8 cellular contexts compared by ENCODE assay signal in genomic region chr9:93207326-93207814, GRCh38. TPM values are rescaled to one million over a fixed set of nuclear protein-coding genes. Genes with fewer than 3 reads are reported as not detected.
DNase-seq lines count a peak whose midpoint lies in the region; ATAC-seq and TF ChIP-seq lines count a peak whose summit lies in the region.

No MANE protein-coding gene starts in this region.

- intact Hi-C loops in mucosa of descending colon (cut with DNase I, micrococcal nuclease) = no loop called here
- intact Hi-C loops in naive thymus-derived CD4-positive, alpha-beta T cell (cut with micrococcal nuclease) = no loop called here

- peaks cover 50% of the 10 kb centered on the region for H3K4me1 Mint-ChIP-seq in chondrocyte (ENCODE audit: low read depth)
- H3K4me1 Mint-ChIP-seq in naive thymus-derived CD4-positive, alpha-beta T cell = peaks cover 0 to 12% (median 3%) of the 10 kb centered on the region in 7 donors

- peak; percentile 62 for DNase-seq in AG08396 (ENCODE audit: low spot score)
- DNase-seq in NCI-H2029 (lab: John Stamatoyannopoulos, UW) = peak; percentile 19
- DNase-seq in chondrocyte (ENCODE audit: low spot score) = peak; percentile 51
- DNase-seq in mucosa of descending colon = peak in 2 of 3 donors; percentile 61 to 63
- DNase-seq in RKO (ENCODE audit: low spot score) = no peak
- no peak for DNase-seq in naive thymus-derived CD4-positive, alpha-beta T cell
- no peak for DNase-seq in KBM-7

- H3K4me1 ChIP-seq in mucosa of descending colon (ENCODE audit: low read depth) = peaks cover 41% of the 10 kb centered on the region
- no peaks in the 10 kb centered on the region for H3K4me1 ChIP-seq in naive thymus-derived CD4-positive, alpha-beta T cell (ENCODE audit: control insufficient read depth in 2 of 2, insufficient read depth in 2 of 2, low read length in 2 of 2)

- no peaks in the 10 kb centered on the region for H3K9me3 Mint-ChIP-seq in chondrocyte (ENCODE audit: low read depth)
- H3K9me3 Mint-ChIP-seq in naive thymus-derived CD4-positive, alpha-beta T cell = peaks cover 0 to 6% (median 0%) of the 10 kb centered on the region in 11 donors

- in situ Hi-C loops in KBM-7 (cut with MboI; ENCODE audit: low pct_unique_long_range_greater_than_20kb, low sequenced_read_pairs) = no loop called here

- H3K4me3 Mint-ChIP-seq in chondrocyte (ENCODE audit: unreplicated experiment) = peak overlapping the region; percentile 23
- no peak overlapping the region for H3K4me3 Mint-ChIP-seq in naive thymus-derived CD4-positive, alpha-beta T cell

- H3K27me3 Mint-ChIP-seq in chondrocyte (ENCODE audit: low read depth) = peaks cover 4% of the 10 kb centered on the region
- H3K27me3 Mint-ChIP-seq in naive thymus-derived CD4-positive, alpha-beta T cell = no peaks in the 10 kb centered on the region

- H3K36me3 Mint-ChIP-seq in chondrocyte (ENCODE audit: low read depth) = no peaks in the 10 kb centered on the region
- no peaks in the 10 kb centered on the region for H3K36me3 Mint-ChIP-seq in naive thymus-derived CD4-positive, alpha-beta T cell

- H3K36me3 ChIP-seq in mucosa of descending colon (ENCODE audit: low read depth) = no peaks in the 10 kb centered on the region
- H3K36me3 ChIP-seq in naive thymus-derived CD4-positive, alpha-beta T cell (ENCODE audit: control insufficient read depth in 2 of 3, insufficient read depth in 3 of 3, low read length in 3 of 3) = no peaks in the 10 kb centered on the region

- no peak overlapping the region for H3K4me3 ChIP-seq in mucosa of descending colon
- no peak overlapping the region for H3K4me3 ChIP-seq in naive thymus-derived CD4-positive, alpha-beta T cell (ENCODE audit: low read length)

- CTCF ChIA-PET in naive thymus-derived CD4-positive, alpha-beta T cell (lab: Charles Lee) = no interaction called here

- POLR2A ChIA-PET in naive thymus-derived CD4-positive, alpha-beta T cell (lab: Charles Lee) = no interaction called here

- no peaks in the 10 kb centered on the region for H3K27me3 ChIP-seq in naive thymus-derived CD4-positive, alpha-beta T cell (ENCODE audit: control insufficient read depth in 2 of 2, insufficient read depth in 2 of 2, low read length in 2 of 2)

- H3K27ac Mint-ChIP-seq in chondrocyte (ENCODE audit: unreplicated experiment) = peak overlapping the region; percentile 88
- H3K27ac Mint-ChIP-seq in naive thymus-derived CD4-positive, alpha-beta T cell = no peak overlapping the region

- H3K9me3 ChIP-seq in mucosa of descending colon = no peaks in the 10 kb centered on the region
- no peaks in the 10 kb centered on the region for H3K9me3 ChIP-seq in naive thymus-derived CD4-positive, alpha-beta T cell (ENCODE audit: control insufficient read depth in 2 of 3, low read length in 3 of 3)

- ATAC-seq in mucosa of descending colon (peak; percentile 46), HG02870 (IDR thresholded peaks at IDR 0.05; ENCODE audit: unreplicated experiment) (no peak)
- ATAC-seq in naive thymus-derived CD4-positive, alpha-beta T cell = no peak

- TF ChIP-seq CTCF in chondrocyte (IDR thresholded peaks at IDR 0.05) (peak; percentile 52), mucosa of descending colon (IDR thresholded peaks at IDR 0.05) (no peak)

- H3K27ac ChIP-seq in naive thymus-derived CD4-positive, alpha-beta T cell (ENCODE audit: low read depth, low read length) = no peak overlapping the region

RNA-seq across cellular contexts. Expression of gene WNK2, which starts 23.4 kb away (rescaled TPM):
- total RNA-seq in chondrocyte (0.44 to 3.3 TPM (median 2.3 TPM) in 3 replicates), mucosa of descending colon (100 to 1,000 TPM; 175 to 276 (median 201) TPM)
- under 1 TPM in 4 of 5 experiments, not detected in 1; 0.32 to 0.83 (median 0.46) TPM for total RNA-seq in naive thymus-derived CD4-positive, alpha-beta T cell
- not detected for polyA plus RNA-seq in naive thymus-derived CD4-positive, alpha-beta T cell

Comparison
In these comparisons a context has a peak if more than half of its experiments do, and no peak if none do; other contexts are left out.
1. DNase-seq: peak in AG08396 (single experiment), NCI-H2029 (single experiment), chondrocyte (single experiment) and mucosa of descending colon (2 of 3); none in RKO (single experiment), naive thymus-derived CD4-positive, alpha-beta T cell (0 of 9) and KBM-7 (single experiment).
2. RNA of gene WNK2, which starts 23.4 kb away (total RNA-seq): 175 to 276 TPM in mucosa of descending colon; 0.44 to 3.3 TPM in chondrocyte and 0.32 to 0.83 TPM in naive thymus-derived CD4-positive, alpha-beta T cell; every median in the first group is over 10 times any median in the second.